In the genomic region with DNA sequence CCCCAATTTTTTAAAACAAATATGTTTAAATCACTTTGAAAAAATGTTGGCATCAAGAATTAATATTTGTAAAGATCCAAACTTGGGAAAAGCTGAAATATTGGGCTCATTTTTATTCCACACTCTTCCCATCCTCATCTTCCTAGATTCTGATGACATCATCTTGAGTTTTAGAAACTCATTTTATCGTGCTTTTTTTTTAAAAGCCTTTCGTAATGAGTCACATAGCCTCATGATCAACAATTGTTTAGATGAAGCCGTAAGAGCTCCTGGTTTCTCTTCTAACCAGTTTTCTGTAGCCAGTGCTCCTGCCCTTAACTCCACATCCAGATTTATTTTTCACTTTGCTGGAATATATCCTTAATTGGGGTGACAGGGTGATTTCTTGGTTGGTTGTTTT, we compare ENCODE assay signal across 1 cellular context.
TF ChIP-seq lines count a peak whose summit lies in the region.

No MANE protein-coding gene starts in this region.

TF ChIP-seq in SK-N-SH, 30 proteins besides CTCF, POLR2A, EP300 and RAD21:
- TF ChIP-seq, protein P1, sequence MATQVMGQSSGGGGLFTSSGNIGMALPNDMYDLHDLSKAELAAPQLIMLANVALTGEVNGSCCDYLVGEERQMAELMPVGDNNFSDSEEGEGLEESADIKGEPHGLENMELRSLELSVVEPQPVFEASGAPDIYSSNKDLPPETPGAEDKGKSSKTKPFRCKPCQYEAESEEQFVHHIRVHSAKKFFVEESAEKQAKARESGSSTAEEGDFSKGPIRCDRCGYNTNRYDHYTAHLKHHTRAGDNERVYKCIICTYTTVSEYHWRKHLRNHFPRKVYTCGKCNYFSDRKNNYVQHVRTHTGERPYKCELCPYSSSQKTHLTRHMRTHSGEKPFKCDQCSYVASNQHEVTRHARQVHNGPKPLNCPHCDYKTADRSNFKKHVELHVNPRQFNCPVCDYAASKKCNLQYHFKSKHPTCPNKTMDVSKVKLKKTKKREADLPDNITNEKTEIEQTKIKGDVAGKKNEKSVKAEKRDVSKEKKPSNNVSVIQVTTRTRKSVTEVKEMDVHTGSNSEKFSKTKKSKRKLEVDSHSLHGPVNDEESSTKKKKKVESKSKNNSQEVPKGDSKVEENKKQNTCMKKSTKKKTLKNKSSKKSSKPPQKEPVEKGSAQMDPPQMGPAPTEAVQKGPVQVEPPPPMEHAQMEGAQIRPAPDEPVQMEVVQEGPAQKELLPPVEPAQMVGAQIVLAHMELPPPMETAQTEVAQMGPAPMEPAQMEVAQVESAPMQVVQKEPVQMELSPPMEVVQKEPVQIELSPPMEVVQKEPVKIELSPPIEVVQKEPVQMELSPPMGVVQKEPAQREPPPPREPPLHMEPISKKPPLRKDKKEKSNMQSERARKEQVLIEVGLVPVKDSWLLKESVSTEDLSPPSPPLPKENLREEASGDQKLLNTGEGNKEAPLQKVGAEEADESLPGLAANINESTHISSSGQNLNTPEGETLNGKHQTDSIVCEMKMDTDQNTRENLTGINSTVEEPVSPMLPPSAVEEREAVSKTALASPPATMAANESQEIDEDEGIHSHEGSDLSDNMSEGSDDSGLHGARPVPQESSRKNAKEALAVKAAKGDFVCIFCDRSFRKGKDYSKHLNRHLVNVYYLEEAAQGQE (IDR thresholded peaks at IDR 0.05; ENCODE audit: low read depth, low read length) = no peak
